ENCODE assay signal across 9 cellular contexts in the genomic region with DNA sequence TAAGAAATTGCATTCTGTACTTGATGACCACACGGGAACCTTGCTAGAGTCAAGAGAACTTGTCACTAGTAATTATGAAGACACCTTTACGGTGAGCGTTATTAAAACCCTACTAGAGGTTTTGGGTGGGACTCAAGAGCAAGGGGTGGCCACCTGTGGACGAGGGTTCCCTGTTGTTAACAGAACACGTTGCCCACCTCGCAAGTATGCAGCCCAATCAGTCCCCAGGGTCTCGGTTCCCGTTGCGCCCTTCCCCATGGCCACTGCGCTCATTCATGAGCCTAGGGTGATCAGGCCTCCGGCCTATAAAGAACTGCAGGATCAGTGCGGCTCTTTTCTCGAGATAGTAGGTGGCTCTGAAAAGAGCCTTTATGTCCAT. TPM values are rescaled to one million over a fixed set of nuclear protein-coding genes. Genes with fewer than 3 reads are reported as not detected.
A peak's percentile ranks its signal among the peaks of the same experiment; 100 is the strongest.
DNase-seq lines count a peak whose midpoint lies in the region; ATAC-seq lines count a peak whose summit lies in the region.
"Had no signal": no experiment of that assay in that cellular context is flagged by ENCODE, and none has a peak within 500 bp of the region (broad histone marks: within the 10 kb centered on the region; RNA-seq: fewer than 3 reads in every experiment).

No MANE protein-coding gene starts in this region.

- peaks cover 1% of the 10 kb centered on the region; the same call in 1 of the 2 replicates for H3K4me1 ChIP-seq in iPS DF 6.9 (ENCODE audit: control insufficient read depth, insufficient read depth, low read length)
- H3K4me1 ChIP-seq in stomach smooth muscle (ENCODE audit: control insufficient read depth, insufficient read depth, low read length), result peaks cover 15% of the 10 kb centered on the region
- H3K4me1 ChIP-seq: BLaER1 had no signal

- no peaks in the 10 kb centered on the region for H3K9me3 Mint-ChIP-seq in activated T-helper 17 cell treated with anti-CD3 and anti-CD28 coated beads, Interleukin-2, amount 50 U/mL, for 72 hours

- peak overlapping the region; percentile 82 for H3K27ac Mint-ChIP-seq in activated T-helper 17 cell treated with anti-CD3 and anti-CD28 coated beads, Interleukin-2, amount 50 U/mL, for 72 hours

- H3K36me3 Mint-ChIP-seq in activated T-helper 17 cell treated with anti-CD3 and anti-CD28 coated beads, Interleukin-2, amount 50 U/mL, for 72 hours (ENCODE audit: low read depth), result peaks cover 20% of the 10 kb centered on the region

- DNase-seq in NCI-H1105 treated with DMSO at 0.1 percent for 48 hours (lab: John Stamatoyannopoulos, UW) (peak; percentile 39), NCI-H1105 (lab: John Stamatoyannopoulos, UW) (no peak), iPS DF 6.9 (ENCODE audit: low read depth, low spot score) (no peak), SW 1271 (lab: John Stamatoyannopoulos, UW) (no peak), CD1c-positive myeloid dendritic cell (ENCODE audit: extremely low spot score) (no peak)

- H3K4me3 ChIP-seq in iPS DF 6.9 (ENCODE audit: low read length) (peak overlapping the region; percentile 79), stomach smooth muscle (ENCODE audit: low read length in 2 of 2) (peak overlapping the region; percentile 70 to 74)
- H3K4me3 ChIP-seq: BLaER1 had no signal

- ATAC-seq in HG02970 (IDR thresholded peaks at IDR 0.05; ENCODE audit: low FRiP score, unreplicated experiment), result peak; percentile 3
- ATAC-seq in activated T-helper 17 cell treated with anti-CD3 and anti-CD28 coated beads, Interleukin-2, amount 50 U/mL, for 72 hours (replicated peaks), result peak; percentile 8

- H3K9ac ChIP-seq in stomach smooth muscle (ENCODE audit: low read length in 2 of 2), result peak overlapping the region; percentile 38 to 60
- H3K9ac ChIP-seq: BLaER1 had no signal

- H3K36me3 ChIP-seq in iPS DF 6.9 (ENCODE audit: control insufficient read depth, insufficient read depth, low read length) (no peaks in the 10 kb centered on the region), stomach smooth muscle (ENCODE audit: control insufficient read depth in 2 of 2, insufficient read depth in 2 of 2, low read length in 2 of 2) (no peaks in the 10 kb centered on the region)
- H3K36me3 ChIP-seq: BLaER1 had no signal

- H3K27me3 Mint-ChIP-seq in activated T-helper 17 cell treated with anti-CD3 and anti-CD28 coated beads, Interleukin-2, amount 50 U/mL, for 72 hours, result no peaks in the 10 kb centered on the region

- no peak overlapping the region for H3K27ac ChIP-seq in iPS DF 6.9 (ENCODE audit: low read length)
- H3K27ac ChIP-seq in stomach smooth muscle (ENCODE audit: low read length), result peak overlapping the region; percentile 41
- H3K27ac ChIP-seq: BLaER1 had no signal

- peak overlapping the region; percentile 86 for H3K4me3 Mint-ChIP-seq in activated T-helper 17 cell treated with anti-CD3 and anti-CD28 coated beads, Interleukin-2, amount 50 U/mL, for 72 hours

- peaks cover 28% of the 10 kb centered on the region for H3K4me1 Mint-ChIP-seq in activated T-helper 17 cell treated with anti-CD3 and anti-CD28 coated beads, Interleukin-2, amount 50 U/mL, for 72 hours

- no CpG with 5 or more reads among the region's 13 CpGs for WGBS in iPS DF 6.9 (ENCODE audit: insufficient coverage, insufficient read length)

- H3K27me3 ChIP-seq in iPS DF 6.9 (ENCODE audit: control insufficient read depth, insufficient read depth, low read length) (no peaks in the 10 kb centered on the region), stomach smooth muscle (ENCODE audit: control insufficient read depth in 1 of 2, insufficient read depth in 2 of 2, low read length in 2 of 2) (peaks cover 17 to 40% of the 10 kb centered on the region in 2 donors)
- H3K27me3 ChIP-seq: BLaER1 had no signal

- no peaks in the 10 kb centered on the region for H3K9me3 ChIP-seq in iPS DF 6.9 (ENCODE audit: control insufficient read depth, insufficient read depth, low read length)
- H3K9me3 ChIP-seq in stomach smooth muscle (ENCODE audit: control insufficient read depth in 2 of 2, low read length in 2 of 2), result no peaks in the 10 kb centered on the region

RNA-seq across cellular contexts. Expression of gene RNF187, which starts 30.2 kb away (rescaled TPM):
- total RNA-seq in activated T-helper 17 cell treated with anti-CD3 and anti-CD28 coated beads, Interleukin-2, amount 50 U/mL, for 72 hours, result 100 to 1,000 TPM in 1 of 2 donors, 10 to 100 TPM in 1; 92.7 to 111 TPM

RNA-seq across cellular contexts. Expression of gene TRIM17, which starts 40.3 kb away (rescaled TPM):
- total RNA-seq in activated T-helper 17 cell treated with anti-CD3 and anti-CD28 coated beads, Interleukin-2, amount 50 U/mL, for 72 hours, result 1 to 10 TPM; 1.7 to 1.9 TPM

RNA-seq across cellular contexts. Expression of gene TRIM11, which starts 50.4 kb away (rescaled TPM):
- 10 to 100 TPM; 41.7 to 48.6 TPM for total RNA-seq in activated T-helper 17 cell treated with anti-CD3 and anti-CD28 coated beads, Interleukin-2, amount 50 U/mL, for 72 hours
